ENCODE assay signal across 18 cellular contexts in genomic region chr16:85134794-85135153, GRCh38. TPM values are rescaled to one million over a fixed set of nuclear protein-coding genes. Genes with fewer than 3 reads are reported as not detected.
"Had no signal": no experiment of that assay in that cellular context is flagged by ENCODE, and none has a peak within 500 bp of the region (broad histone marks: within the 10 kb centered on the region; RNA-seq: fewer than 3 reads in every experiment).

No MANE protein-coding gene starts in this region.

- H3K9me3 ChIP-seq: body of pancreas, esophagus squamous epithelium, tibial artery had no signal

- H3K36me3 ChIP-seq: esophagus squamous epithelium, right lobe of liver, tibial artery had no signal

- H3K4me3 ChIP-seq: body of pancreas, dorsolateral prefrontal cortex, esophagus squamous epithelium, right lobe of liver, tibial artery had no signal

- ATAC-seq: body of pancreas; right lobe of liver; SK-N-SH treated with all-trans-retinoic acid at 6 μM for 48 hours; stimulated activated memory B cell treated with anti-CD40 and anti-IgM and Interleukin-4, amounts not matched to agents 10 μg/mL and 1 μg/mL and 100 μg/mL, for 72 hours had no signal

- H3K27ac ChIP-seq: dorsolateral prefrontal cortex, right lobe of liver had no signal

- DNase-seq: activated CD4-positive, alpha-beta T cell treated with anti-CD3 and anti-CD28 coated beads, Interleukin-2, amount 50 U/mL, for 1 hour; amniotic stem cell; body of pancreas; dorsolateral prefrontal cortex; esophagus squamous epithelium; head of caudate nucleus; midbrain; stimulated activated CD4-positive, alpha-beta T cell treated with anti-CD3 and anti-CD28 coated beads, Interleukin-1b, Interleukin-23, amount 100 ng/mL, for 48 hours had no signal

- H3K27me3 ChIP-seq: body of pancreas, dorsolateral prefrontal cortex, right lobe of liver, tibial artery had no signal

RNA-seq across cellular contexts. Expression of gene CIBAR2, which starts 22.5 kb away (rescaled TPM):
- total RNA-seq: activated CD8-positive, alpha-beta memory T cell treated with anti-CD3 and anti-CD28 coated beads for 36 hours; activated naive CD4-positive, alpha-beta T cell treated with anti-CD3 and anti-CD28 coated beads, Interleukin-2, amount 50 U/mL, for 72 hours; activated T-helper 2 cell treated with anti-CD3 and anti-CD28 coated beads, Interferon-gamma antibody, Interleukin-2, Interleukin-4, amounts not matched to agents 10 μg/mL and 5 μg/mL and 100 μg/mL, durations not matched to agents 14 hours and 24 hours and 36 hours; body of pancreas; esophagus squamous epithelium; liver; right lobe of liver; T-helper 1 cell treated with Interleukin-12 subunit alpha and Interleukin-12 subunit beta and Interleukin-4 antibody, amounts not matched to agents 30 ng/mL and 1 ng/mL, for 36 hours had no signal
- polyA plus RNA-seq: keratinocyte, liver had no signal
